In genomic region chr10:70271996-70272924, GRCh38 we compare ENCODE assay signal across 14 cellular contexts. TPM values are rescaled to one million over a fixed set of nuclear protein-coding genes. Genes with fewer than 3 reads are reported as not detected.
DNase-seq lines count a peak whose midpoint lies in the region; ATAC-seq lines count a peak whose summit lies in the region.
"Had no signal": no experiment of that assay in that cellular context is flagged by ENCODE, and none has a peak within 500 bp of the region (broad histone marks: within the 10 kb centered on the region; RNA-seq: fewer than 3 reads in every experiment).

No MANE protein-coding gene starts in this region.

- H3K4me1 Mint-ChIP-seq in T-helper 17 cell, result peaks cover 3% of the 10 kb centered on the region

- DNase-seq in Ammon's horn (ENCODE audit: low spot score), result peak; percentile 31
- no peak for DNase-seq in T-helper 17 cell
- DNase-seq in left ventricle myocardium superior, result peak; percentile 52
- DNase-seq in DMS79 (lab: John Stamatoyannopoulos, UW), result no peak
- no peak for DNase-seq in C1 segment of cervical spinal cord (lab: John Stamatoyannopoulos, UW)
- DNase-seq: GOT3, mammary epithelial cell, NCI-H1930, pancreas had no signal

- H3K4me3 Mint-ChIP-seq in T-helper 17 cell, result peak overlapping the region; percentile 12

- peak; percentile 12 for ATAC-seq in GM21576 (IDR thresholded peaks at IDR 0.05; ENCODE audit: unreplicated experiment)
- ATAC-seq in T-helper 17 cell, result peak; percentile 26
- ATAC-seq in left ventricle myocardium superior, result peak; percentile 63
- no peak for ATAC-seq in HG02938 (IDR thresholded peaks at IDR 0.05; ENCODE audit: unreplicated experiment)
- no peak for ATAC-seq in HG02763 (IDR thresholded peaks at IDR 0.05; ENCODE audit: unreplicated experiment)

- H3K36me3 Mint-ChIP-seq in T-helper 17 cell (ENCODE audit: low read depth), result no peaks in the 10 kb centered on the region
- H3K36me3 Mint-ChIP-seq: brain, IgD-negative memory B cell had no signal

- no peaks in the 10 kb centered on the region for H3K27me3 Mint-ChIP-seq in T-helper 17 cell
- H3K27me3 Mint-ChIP-seq: IgD-negative memory B cell had no signal

- peak overlapping the region; percentile 65 for H3K27ac Mint-ChIP-seq in T-helper 17 cell
- H3K27ac Mint-ChIP-seq: brain, IgD-negative memory B cell had no signal

- intact Hi-C loops in left ventricle myocardium superior (cut with micrococcal nuclease), result loop anchor here (2.0 kb wide), 1 partner anchor 71 kb away; no protein-coding TSS in a partner anchor

- no peaks in the 10 kb centered on the region for H3K9me3 ChIP-seq in T-helper 17 cell (ENCODE audit: control insufficient read depth, low read length, poor library complexity, severe bottlenecking)
- H3K9me3 ChIP-seq: pancreas had no signal

RNA-seq across cellular contexts. Expression of gene NPFFR1, which starts 11.5 kb away (rescaled TPM):
- not detected for total RNA-seq in T-helper 17 cell
- total RNA-seq in left ventricle myocardium superior, result 0.02 TPM

RNA-seq across cellular contexts. Expression of gene PPA1, which starts 39.0 kb away (rescaled TPM):
- 10 to 100 TPM; 69.8 to 80.9 TPM for total RNA-seq in T-helper 17 cell
- total RNA-seq in left ventricle myocardium superior, result 106 TPM

Comparison
In these comparisons a context has a peak if more than half of its experiments do, and no peak if none do; other contexts are left out.
1. DNase-seq: peak in Ammon's horn (single experiment) and left ventricle myocardium superior (single experiment); none in T-helper 17 cell (0 of 3), DMS79 (single experiment) and C1 segment of cervical spinal cord (0 of 14).
2. ATAC-seq: peak in GM21576 (single experiment), T-helper 17 cell (single experiment) and left ventricle myocardium superior (single experiment); none in HG02938 (single experiment) and HG02763 (single experiment).